11 cellular contexts compared by ENCODE assay signal in genomic region chr2:177625744-177626655, GRCh38.
DNase-seq lines count a peak whose midpoint lies in the region; ATAC-seq, FAIRE-seq and TF ChIP-seq lines count a peak whose summit lies in the region.
"Had no signal": no experiment of that assay in that cellular context is flagged by ENCODE, and none has a peak within 500 bp of the region (broad histone marks: within the 10 kb centered on the region; RNA-seq: fewer than 3 reads in every experiment).

No MANE protein-coding gene starts in this region.

- no peaks in the 10 kb centered on the region for H3K9me3 Mint-ChIP-seq in activated naive CD8-positive, alpha-beta T cell treated with anti-CD3 and anti-CD28 coated beads, Interleukin-2, amount 10 ng/mL, durations not matched to agents 7 days and 5 days
- H3K9me3 Mint-ChIP-seq in stimulated activated effector memory CD8-positive, alpha-beta T cell treated with anti-CD3 and anti-CD28 coated beads, Interleukin-12 subunit alpha, Interleukin-12 subunit beta, amount 100 ng/mL, for 72 hours, result no peaks in the 10 kb centered on the region
- H3K9me3 Mint-ChIP-seq: activated T-cell treated with anti-CD3 and anti-CD28 coated beads, Interleukin-2, amount 50 U/mL, for 72 hours had no signal

- peaks cover 4% of the 10 kb centered on the region for H3K4me1 Mint-ChIP-seq in activated naive CD8-positive, alpha-beta T cell treated with anti-CD3 and anti-CD28 coated beads, Interleukin-2, amount 10 ng/mL, durations not matched to agents 7 days and 5 days
- H3K4me1 Mint-ChIP-seq in stimulated activated effector memory CD8-positive, alpha-beta T cell treated with anti-CD3 and anti-CD28 coated beads, Interleukin-12 subunit alpha, Interleukin-12 subunit beta, amount 100 ng/mL, for 72 hours, result no peaks in the 10 kb centered on the region

- DNase-seq in activated naive CD4-positive, alpha-beta T cell treated with anti-CD3 and anti-CD28 coated beads, Interleukin-2, amount 50 U/mL, for 16 hours, result peak; percentile 12
- no peak for DNase-seq in activated naive CD4-positive, alpha-beta T cell treated with Interleukin-2 at 50 U/mL for 16 hours
- DNase-seq in NCI-H1930 (lab: John Stamatoyannopoulos, UW) (peak; percentile 60 to 61), kidney (no peak), NCI-H1092 (lab: John Stamatoyannopoulos, UW) (no peak)
- no peak for DNase-seq in activated naive CD8-positive, alpha-beta T cell treated with anti-CD3 and anti-CD28 coated beads, Interleukin-2, amount 10 ng/mL, durations not matched to agents 7 days and 5 days
- DNase-seq in stimulated activated effector memory CD8-positive, alpha-beta T cell treated with anti-CD3 and anti-CD28 coated beads, Interleukin-12 subunit alpha, Interleukin-12 subunit beta, amount 100 ng/mL, for 72 hours (ENCODE audit: low spot score in 2 of 2), result no peak
- DNase-seq in stimulated activated CD4-positive, alpha-beta T cell treated with anti-CD3 and anti-CD28 coated beads, Interleukin-2, amount 100 ng/mL, for 24 hours, result no peak
- DNase-seq: activated T-cell treated with anti-CD3 and anti-CD28 coated beads, Interleukin-2, amount 50 U/mL, for 72 hours; AML-193 had no signal

- no peaks in the 10 kb centered on the region for H3K36me3 ChIP-seq in kidney (ENCODE audit: control insufficient read depth in 1 of 2, insufficient read depth in 2 of 2, low read length in 2 of 2)
- H3K36me3 ChIP-seq: cardiac muscle cell had no signal

- FAIRE-seq in kidney (lab: Jason Lieb, UNC), result no peak

- no peak for ATAC-seq in activated naive CD8-positive, alpha-beta T cell treated with anti-CD3 and anti-CD28 coated beads, Interleukin-2, amount 10 ng/mL, durations not matched to agents 7 days and 5 days (ENCODE audit: low read depth)
- ATAC-seq in stimulated activated effector memory CD8-positive, alpha-beta T cell treated with anti-CD3 and anti-CD28 coated beads, Interleukin-12 subunit alpha, Interleukin-12 subunit beta, amount 100 ng/mL, for 72 hours, result peak; percentile 67
- ATAC-seq: activated T-cell treated with anti-CD3 and anti-CD28 coated beads, Interleukin-2, amount 50 U/mL, for 72 hours had no signal

- H3K9ac ChIP-seq in kidney (ENCODE audit: low read length in 2 of 2), result no peak overlapping the region

- peak overlapping the region; percentile 45 for H3K4me3 Mint-ChIP-seq in activated naive CD8-positive, alpha-beta T cell treated with anti-CD3 and anti-CD28 coated beads, Interleukin-2, amount 10 ng/mL, durations not matched to agents 7 days and 5 days
- no peak overlapping the region for H3K4me3 Mint-ChIP-seq in stimulated activated effector memory CD8-positive, alpha-beta T cell treated with anti-CD3 and anti-CD28 coated beads, Interleukin-12 subunit alpha, Interleukin-12 subunit beta, amount 100 ng/mL, for 72 hours
- H3K4me3 Mint-ChIP-seq: activated T-cell treated with anti-CD3 and anti-CD28 coated beads, Interleukin-2, amount 50 U/mL, for 72 hours had no signal

- H3K4me3 ChIP-seq in kidney (ENCODE audit: low read length in 2 of 2), result no peak overlapping the region
- H3K4me3 ChIP-seq: cardiac muscle cell had no signal

- no peaks in the 10 kb centered on the region for H3K9me3 ChIP-seq in kidney (ENCODE audit: control insufficient read depth in 1 of 2, low read length in 2 of 2)

- no peak overlapping the region for H3K27ac ChIP-seq in kidney (ENCODE audit: low read depth in 2 of 2, low read length in 2 of 2)
- H3K27ac ChIP-seq: cardiac muscle cell had no signal

- POLR2A ChIA-PET in activated naive CD8-positive, alpha-beta T cell treated with anti-CD3 and anti-CD28 coated beads, Interleukin-2, amount 10 ng/mL, durations not matched to agents 7 days and 5 days (lab: Charles Lee), result no interaction called here

- no peak overlapping the region for H3K27ac Mint-ChIP-seq in activated naive CD8-positive, alpha-beta T cell treated with anti-CD3 and anti-CD28 coated beads, Interleukin-2, amount 10 ng/mL, durations not matched to agents 7 days and 5 days
- no peak overlapping the region for H3K27ac Mint-ChIP-seq in stimulated activated effector memory CD8-positive, alpha-beta T cell treated with anti-CD3 and anti-CD28 coated beads, Interleukin-12 subunit alpha, Interleukin-12 subunit beta, amount 100 ng/mL, for 72 hours
- H3K27ac Mint-ChIP-seq: activated T-cell treated with anti-CD3 and anti-CD28 coated beads, Interleukin-2, amount 50 U/mL, for 72 hours had no signal

- TF ChIP-seq CTCF in kidney (IDR thresholded peaks at IDR 0.05; ENCODE audit: borderline replicate concordance, extremely low read depth, insufficient read depth), result no peak

- H3K4me1 ChIP-seq in kidney (ENCODE audit: control insufficient read depth in 1 of 2, insufficient read depth in 1 of 2, low read depth in 1 of 2, low read length in 2 of 2), result peaks cover 0 to 2% of the 10 kb centered on the region in 2 donors

- no peaks in the 10 kb centered on the region for H3K36me3 Mint-ChIP-seq in activated naive CD8-positive, alpha-beta T cell treated with anti-CD3 and anti-CD28 coated beads, Interleukin-2, amount 10 ng/mL, durations not matched to agents 7 days and 5 days
- H3K36me3 Mint-ChIP-seq in stimulated activated effector memory CD8-positive, alpha-beta T cell treated with anti-CD3 and anti-CD28 coated beads, Interleukin-12 subunit alpha, Interleukin-12 subunit beta, amount 100 ng/mL, for 72 hours, result no peaks in the 10 kb centered on the region

- intact Hi-C loops in kidney (cut with DNase I), result no loop called here

- peaks cover 29% of the 10 kb centered on the region for H3K27me3 Mint-ChIP-seq in activated naive CD8-positive, alpha-beta T cell treated with anti-CD3 and anti-CD28 coated beads, Interleukin-2, amount 10 ng/mL, durations not matched to agents 7 days and 5 days

Comparison
In these comparisons a context has a peak if more than half of its experiments do, and no peak if none do; other contexts are left out.
1. DNase-seq: peak in activated naive CD4-positive, alpha-beta T cell treated with anti-CD3 and anti-CD28 coated beads, Interleukin-2, amount 50 U/mL, for 16 hours (single experiment) and NCI-H1930 (2 of 2); none in activated naive CD4-positive, alpha-beta T cell treated with Interleukin-2 at 50 U/mL for 16 hours (single experiment), activated naive CD8-positive, alpha-beta T cell treated with anti-CD3 and anti-CD28 coated beads, Interleukin-2, amount 10 ng/mL, durations not matched to agents 7 days and 5 days (single experiment), stimulated activated effector memory CD8-positive, alpha-beta T cell treated with anti-CD3 and anti-CD28 coated beads, Interleukin-12 subunit alpha, Interleukin-12 subunit beta, amount 100 ng/mL, for 72 hours (0 of 2), kidney (single experiment), stimulated activated CD4-positive, alpha-beta T cell treated with anti-CD3 and anti-CD28 coated beads, Interleukin-2, amount 100 ng/mL, for 24 hours (0 of 2) and NCI-H1092 (single experiment).